Comparison of ENCODE assay signal across 9 cellular contexts in genomic region chr14:23285530-23286019, GRCh38. TPM values are rescaled to one million over a fixed set of nuclear protein-coding genes. Genes with fewer than 3 reads are reported as not detected.
A peak's percentile ranks its signal among the peaks of the same experiment; 100 is the strongest.
DNase-seq lines count a peak whose midpoint lies in the region; ATAC-seq, FAIRE-seq and TF ChIP-seq lines count a peak whose summit lies in the region.
"Had no signal": no experiment of that assay in that cellular context is flagged by ENCODE, and none has a peak within 500 bp of the region (broad histone marks: within the 10 kb centered on the region; RNA-seq: fewer than 3 reads in every experiment).

No MANE protein-coding gene starts in this region.

- FAIRE-seq in astrocyte (lab: Jason Lieb, UNC): no peak

- peak overlapping the region; percentile 76 for H3K27ac ChIP-seq in HL-60 (replicated peaks)
- peak overlapping the region; percentile 29 for H3K27ac ChIP-seq in astrocyte (ENCODE audit: low read depth, low read length)

- H3K27ac Mint-ChIP-seq in Caco-2 (ENCODE audit: unreplicated experiment): peak overlapping the region; percentile 95
- H3K27ac Mint-ChIP-seq in astrocyte (ENCODE audit: unreplicated experiment): peak overlapping the region; percentile 62
- peak overlapping the region; percentile 83 to 94 (median 88) for H3K27ac Mint-ChIP-seq in immature natural killer cell
- peak overlapping the region; percentile 95 for H3K27ac Mint-ChIP-seq in stimulated activated naive CD8-positive, alpha-beta T cell treated with anti-CD3 and anti-CD28 coated beads, Interleukin-15, Interleukin-2, amounts not matched to agents 100 ng/mL and 50 ng/mL, for 24 hours

- peaks cover 20% of the 10 kb centered on the region for H3K79me2 ChIP-seq in astrocyte (ENCODE audit: insufficient read depth, low read length)

- no peak for TF ChIP-seq CTCF in Caco-2 (IDR thresholded peaks at IDR 0.05; ENCODE audit: insufficient read depth in 1 of 2, low read depth in 1 of 2, low read length in 1 of 2, severe bottlenecking in 1 of 2, unreplicated experiment in 1 of 2)
- TF ChIP-seq CTCF in HL-60 (IDR thresholded peaks at IDR 0.05; ENCODE audit: insufficient read depth, low read length): no peak
- no peak for TF ChIP-seq CTCF in astrocyte (IDR thresholded peaks at IDR 0.05; ENCODE audit: insufficient read depth, low read depth, low read length)

- H4K20me1 ChIP-seq in astrocyte (ENCODE audit: insufficient read depth, low read length): peaks cover 5% of the 10 kb centered on the region

- POLR2A ChIA-PET in Caco-2 (lab: Charles Lee): interaction anchor here (1.9 to 2.3 kb wide), 2 partner anchors 15 to 35 kb away, joined by 12 to 31 read pairs; partner anchors contain the start of gene PABPN1

- H3K4me1 Mint-ChIP-seq in Caco-2 (ENCODE audit: low read depth, unreplicated experiment) (peaks cover 6% of the 10 kb centered on the region), astrocyte (ENCODE audit: low read depth, unreplicated experiment) (peaks cover 9% of the 10 kb centered on the region), immature natural killer cell (peaks cover 23 to 28% of the 10 kb centered on the region in 2 donors)
- H3K4me1 Mint-ChIP-seq in stimulated activated naive CD8-positive, alpha-beta T cell treated with anti-CD3 and anti-CD28 coated beads, Interleukin-15, Interleukin-2, amounts not matched to agents 100 ng/mL and 50 ng/mL, for 24 hours (ENCODE audit: low read depth): peaks cover 31% of the 10 kb centered on the region

- H3K4me3 Mint-ChIP-seq in Caco-2 (ENCODE audit: unreplicated experiment) (peak overlapping the region; percentile 90), astrocyte (ENCODE audit: unreplicated experiment) (peak overlapping the region; percentile 94), immature natural killer cell (peak overlapping the region; percentile 85 to 99 (median 96))
- peak overlapping the region; percentile 96 for H3K4me3 Mint-ChIP-seq in stimulated activated naive CD8-positive, alpha-beta T cell treated with anti-CD3 and anti-CD28 coated beads, Interleukin-15, Interleukin-2, amounts not matched to agents 100 ng/mL and 50 ng/mL, for 24 hours

- H3K27me3 ChIP-seq in Caco-2 (replicated peaks; ENCODE audit: control insufficient read depth, insufficient read depth, low read length) (no peaks in the 10 kb centered on the region), HL-60 (ENCODE audit: insufficient read depth, poor library complexity, severe bottlenecking) (no peaks in the 10 kb centered on the region), astrocyte (ENCODE audit: insufficient read depth, low read length) (peaks cover 5% of the 10 kb centered on the region)

- peak overlapping the region; percentile 93 for H2AFZ ChIP-seq in astrocyte (ENCODE audit: low read depth, low read length)

- no peaks in the 10 kb centered on the region for H3K9me3 Mint-ChIP-seq in Caco-2 (ENCODE audit: unreplicated experiment)
- no peaks in the 10 kb centered on the region for H3K9me3 Mint-ChIP-seq in astrocyte (ENCODE audit: unreplicated experiment)
- no peaks in the 10 kb centered on the region for H3K9me3 Mint-ChIP-seq in immature natural killer cell
- H3K9me3 Mint-ChIP-seq in stimulated activated naive CD8-positive, alpha-beta T cell treated with anti-CD3 and anti-CD28 coated beads, Interleukin-15, Interleukin-2, amounts not matched to agents 100 ng/mL and 50 ng/mL, for 24 hours: no peaks in the 10 kb centered on the region

- ATAC-seq in GM21423 (IDR thresholded peaks at IDR 0.05; ENCODE audit: unreplicated experiment): peak; percentile 17

- intact Hi-C loops in Caco-2 (cut with micrococcal nuclease; ENCODE audit: unreplicated experiment): loop anchor here (1.0 to 2.0 kb wide), 6 partner anchors 10 to 49 kb away; partner anchors contain the start of genes BCL2L2, PABPN1 and RNF212B

- H3K9ac ChIP-seq in astrocyte (ENCODE audit: low read length): peak overlapping the region; percentile 90

- CTCF ChIA-PET in Caco-2 (lab: Charles Lee): interaction anchor here (0.7 to 2.9 kb wide), 8 partner anchors 16 to 234 kb away, joined by 3 to 19 read pairs (median 6); partner anchors contain the start of genes BCL2L2 and PABPN1

- no peaks in the 10 kb centered on the region for H3K9me3 ChIP-seq in Caco-2
- H3K9me3 ChIP-seq in astrocyte (ENCODE audit: insufficient read depth, low read depth, low read length): no peaks in the 10 kb centered on the region

- H3K4me1 ChIP-seq in Caco-2: 0 out of 2 replicates have a peak, but pooled peaks cover 4% of the 10 kb centered on the region
- peaks cover 16% of the 10 kb centered on the region for H3K4me1 ChIP-seq in astrocyte (ENCODE audit: insufficient read depth, low read length)

- H3K36me3 ChIP-seq in Caco-2 (ENCODE audit: control insufficient read depth, insufficient read depth, low read length) (no peaks in the 10 kb centered on the region), astrocyte (ENCODE audit: insufficient read depth, low read length) (no peaks in the 10 kb centered on the region)

- DNase-seq in Caco-2 (no peak), HL-60 (ENCODE audit: low read depth in 1 of 2, low spot score in 1 of 2) (no peak), astrocyte (ENCODE audit: low read depth) (no peak), immature natural killer cell (no peak), NCI-H1105 (lab: John Stamatoyannopoulos, UW) (no peak), islet precursor cell (no peak)

- H3K4me2 ChIP-seq in astrocyte (ENCODE audit: low read length): peak overlapping the region; percentile 97

- peaks cover 18% of the 10 kb centered on the region for H3K36me3 Mint-ChIP-seq in Caco-2 (ENCODE audit: insufficient read depth, unreplicated experiment)
- peaks cover 3% of the 10 kb centered on the region for H3K36me3 Mint-ChIP-seq in astrocyte (ENCODE audit: low read depth, unreplicated experiment)
- no peaks in the 10 kb centered on the region for H3K36me3 Mint-ChIP-seq in immature natural killer cell
- H3K36me3 Mint-ChIP-seq in stimulated activated naive CD8-positive, alpha-beta T cell treated with anti-CD3 and anti-CD28 coated beads, Interleukin-15, Interleukin-2, amounts not matched to agents 100 ng/mL and 50 ng/mL, for 24 hours (ENCODE audit: low read depth): peaks cover 8% of the 10 kb centered on the region

- no TSS peak for BruUV-seq in Caco-2 (replicated peaks; lab: Mats Ljungman, UMichigan)

- H3K27me3 Mint-ChIP-seq in Caco-2 (ENCODE audit: insufficient read depth, unreplicated experiment) (no peaks in the 10 kb centered on the region), astrocyte (ENCODE audit: low read depth, unreplicated experiment) (peaks cover 6% of the 10 kb centered on the region), immature natural killer cell (ENCODE audit: low read depth in 3 of 3) (peaks cover 0 to 11% (median 3%) of the 10 kb centered on the region in 3 donors)
- H3K27me3 Mint-ChIP-seq in stimulated activated naive CD8-positive, alpha-beta T cell treated with anti-CD3 and anti-CD28 coated beads, Interleukin-15, Interleukin-2, amounts not matched to agents 100 ng/mL and 50 ng/mL, for 24 hours: no peaks in the 10 kb centered on the region

- H3K4me3 ChIP-seq in Caco-2 (ENCODE audit: low read depth, low read length) (peak overlapping the region; percentile 75), HL-60 (replicated peaks; ENCODE audit: insufficient read depth, low read length) (peak overlapping the region; percentile 85), astrocyte (ENCODE audit: insufficient read depth, low read depth, low read length) (peak overlapping the region; percentile 91)

RNA-seq across cellular contexts. Expression of gene HOMEZ, which starts 0.4 kb away (rescaled TPM):
- total RNA-seq in Caco-2 (2022) (7.4 and 7.6 TPM in 2 replicates), astrocyte (13.7 and 16.6 TPM in 2 replicates)
- 1 to 10 TPM; 1.2 to 4.9 (median 2.1) TPM for polyA plus RNA-seq in immature natural killer cell

RNA-seq across cellular contexts. Expression of gene PPP1R3E, which starts 17.1 kb away (rescaled TPM):
- 5.9 and 8.6 TPM in 2 replicates for total RNA-seq in Caco-2 (2022)
- total RNA-seq in astrocyte: 2.1 and 3.6 TPM in 2 replicates
- 1 to 10 TPM in 2 of 3 donors, not detected in 1; 1.4 to 2.0 TPM for polyA plus RNA-seq in immature natural killer cell

RNA-seq across cellular contexts. Expression of gene BCL2L2, which starts 21.1 kb away (rescaled TPM):
- total RNA-seq in Caco-2 (2022) (19.1 and 20.8 TPM in 2 replicates), astrocyte (19.6 and 21.4 TPM in 2 replicates)
- 1 to 10 TPM in 1 of 3 donors, under 1 TPM in 2; 0.07 to 1.2 (median 0.69) TPM for polyA plus RNA-seq in immature natural killer cell

RNA-seq across cellular contexts. Expression of gene PABPN1, which starts 35.7 kb away (rescaled TPM):
- total RNA-seq in Caco-2 (2022) (196 and 202 TPM in 2 replicates), astrocyte (147 and 162 TPM in 2 replicates)
- 100 to 1,000 TPM in 2 of 3 donors, 10 to 100 TPM in 1; 86.2 to 114 (median 113) TPM for polyA plus RNA-seq in immature natural killer cell

RNA-seq across cellular contexts. Expression of gene RNF212B, which starts 47.8 kb away (rescaled TPM):
- total RNA-seq in Caco-2 (2022) (not detected in 2 replicates), astrocyte (not detected in 2 replicates)
- polyA plus RNA-seq in immature natural killer cell: not detected
- total RNA-seq: T-helper 2 cell treated with Interferon-gamma antibody and Interleukin-4, amounts not matched to agents 100 ng/mL and 5 ng/mL, for 36 hours had no signal
